ENCODE assay signal across 8 cellular contexts in genomic region chr11:108664241-108664640, GRCh38. TPM values are rescaled to one million over a fixed set of nuclear protein-coding genes. Genes with fewer than 3 reads are reported as not detected.
DNase-seq lines count a peak whose midpoint lies in the region; ATAC-seq, FAIRE-seq and TF ChIP-seq lines count a peak whose summit lies in the region.

No MANE protein-coding gene starts in this region.

- in situ Hi-C loops in K562 (cut with MboI), result no loop called here

- no peak overlapping the region for H3K23ac ChIP-seq in mesenchymal stem cell (ENCODE audit: low read length in 2 of 2)

- H3K27me3 Mint-ChIP-seq in activated T-cell treated with anti-CD3 and anti-CD28 coated beads, Interleukin-2, amount 50 U/mL, for 72 hours (ENCODE audit: low read depth), result no peaks in the 10 kb centered on the region
- no peaks in the 10 kb centered on the region for H3K27me3 Mint-ChIP-seq in type B pancreatic cell

- WGBS in K562 (ENCODE audit: insufficient coverage, low coverage, missing lambda C conversion rate), result 70% methylated on average over 9 of the region's 9 CpGs
- 89% methylated on average over 9 of the region's 9 CpGs for WGBS in mesenchymal stem cell

- H3K4me1 ChIP-seq in K562 (replicated peaks in 1 of 2; ENCODE audit: control insufficient read depth in 2 of 2, insufficient read depth in 2 of 2, low read length in 2 of 2) (peaks cover 10 to 17% of the 10 kb centered on the region in 2 experiments; a peak in 4 of 5 replicates), mesenchymal stem cell (ENCODE audit: control insufficient read depth, insufficient read depth, low read depth, low read length) (peaks cover 5% of the 10 kb centered on the region)

- H3K4ac ChIP-seq in mesenchymal stem cell (ENCODE audit: low read depth in 1 of 2, low read length in 2 of 2), result no peak overlapping the region

- H3K27ac Mint-ChIP-seq in activated T-cell treated with anti-CD3 and anti-CD28 coated beads, Interleukin-2, amount 50 U/mL, for 72 hours, result peak overlapping the region; percentile 98
- H3K27ac Mint-ChIP-seq in type B pancreatic cell, result peak overlapping the region; percentile 97

- H3K4me3 ChIP-seq in K562, result peak overlapping the region; percentile 84; the same call in 1 of the 2 replicates
- peak overlapping the region in 1 of 2 experiments; percentile 91 for H3K4me3 ChIP-seq in mesenchymal stem cell (ENCODE audit: insufficient read depth in 1 of 2, low read depth in 1 of 2, low read length in 2 of 2)

- H3K79me2 ChIP-seq in K562 (ENCODE audit: control insufficient read depth, insufficient read depth, low read length), result peaks cover 46% of the 10 kb centered on the region

- intact Hi-C loops in K562 (cut with micrococcal nuclease), result loop anchor here (2.0 kb wide), 1 partner anchor 665 kb away; no protein-coding TSS in a partner anchor

- peaks cover 5 to 7% of the 10 kb centered on the region in 2 donors for H3K36me3 Mint-ChIP-seq in activated T-cell treated with anti-CD3 and anti-CD28 coated beads, Interleukin-2, amount 50 U/mL, for 72 hours (ENCODE audit: insufficient read depth in 2 of 2)
- H3K36me3 Mint-ChIP-seq in type B pancreatic cell, result peaks cover 11% of the 10 kb centered on the region

- H3K79me1 ChIP-seq in mesenchymal stem cell (replicated peaks; ENCODE audit: low read length, poor library complexity, severe bottlenecking), result peaks cover 12% of the 10 kb centered on the region

- no peak overlapping the region for H2AK5ac ChIP-seq in mesenchymal stem cell (ENCODE audit: low read length, severe bottlenecking)

- peak overlapping the region; percentile 100 for H3K4me3 Mint-ChIP-seq in activated T-cell treated with anti-CD3 and anti-CD28 coated beads, Interleukin-2, amount 50 U/mL, for 72 hours
- peak overlapping the region; percentile 100 for H3K4me3 Mint-ChIP-seq in type B pancreatic cell

- no peak for TF ChIP-seq EP300 in K562 (IDR thresholded peaks at IDR 0.05; ENCODE audit: low read length)

- no peak overlapping the region for H2BK120ac ChIP-seq in mesenchymal stem cell (ENCODE audit: low read depth, low read length)

- peak overlapping the region; percentile 79 for H3K27ac ChIP-seq in K562 (ENCODE audit: extremely low read depth, low read depth, low read length)
- no peak overlapping the region for H3K27ac ChIP-seq in mesenchymal stem cell (ENCODE audit: low read length, poor library complexity, severe bottlenecking)

- no peak for ATAC-seq in activated T-cell treated with anti-CD3 and anti-CD28 coated beads, Interleukin-2, amount 50 U/mL, for 72 hours (replicated peaks in 1 of 2)
- ATAC-seq in K562, result no peak

- no peak overlapping the region for H2BK15ac ChIP-seq in mesenchymal stem cell (ENCODE audit: low read depth, poor library complexity, severe bottlenecking)

- TF ChIP-seq CTCF in K562 (IDR thresholded peaks at IDR 0.05 in 2 of 3, conservative IDR thresholded peaks at IDR 0.05 in 1 of 3; ENCODE audit: insufficient read depth in 2 of 3, low read depth in 1 of 3, low read length in 3 of 3), result no peak
- no peak for TF ChIP-seq CTCF in type B pancreatic cell (conservative IDR thresholded peaks at IDR 0.05)

- no peak overlapping the region for H2BK5ac ChIP-seq in mesenchymal stem cell (ENCODE audit: low read depth, low read length, poor library complexity, severe bottlenecking)

- CTCF ChIA-PET in K562 (lab: Yijun Ruan, JAX; ENCODE audit: low intra/inter-chr PET ratio), result no interaction called here

- peak overlapping the region; percentile 68 to 73 for H3K18ac ChIP-seq in mesenchymal stem cell (ENCODE audit: low read depth in 1 of 2, low read length in 2 of 2)

- H3K9ac ChIP-seq in K562 (ENCODE audit: insufficient read depth in 1 of 2, low read depth in 2 of 2, low read length in 2 of 2), result peak overlapping the region in 1 of 2 experiments; percentile 70; a peak in 2 of 4 replicates
- peak overlapping the region; percentile 83 for H3K9ac ChIP-seq in mesenchymal stem cell (ENCODE audit: low read length)

- H3K14ac ChIP-seq in mesenchymal stem cell (ENCODE audit: low read length in 2 of 2), result no peak overlapping the region

- no peak overlapping the region for H4K91ac ChIP-seq in mesenchymal stem cell (ENCODE audit: low read length)

- H3K36me3 ChIP-seq in K562 (ENCODE audit: control insufficient read depth, insufficient read depth, low read length) (peaks cover 27% of the 10 kb centered on the region), mesenchymal stem cell (ENCODE audit: control insufficient read depth in 1 of 2, insufficient read depth in 2 of 2, low read depth in 1 of 2, low read length in 2 of 2) (peaks cover 0 to 9% of the 10 kb centered on the region in 2 experiments)

- BruUV-seq in K562 (replicated peaks; lab: Mats Ljungman, UMichigan), result no TSS peak

- no peaks in the 10 kb centered on the region for H3K9me3 ChIP-seq in K562 (replicated peaks; ENCODE audit: control insufficient read depth, insufficient read depth, low read depth, low read length)
- H3K9me3 ChIP-seq in mesenchymal stem cell (ENCODE audit: control insufficient read depth, low read length), result no peaks in the 10 kb centered on the region

- H2AFZ ChIP-seq in K562 (ENCODE audit: low read depth, low read length), result peak overlapping the region; percentile 100
- no peak overlapping the region for H2AFZ ChIP-seq in mesenchymal stem cell (ENCODE audit: low read depth, low read length)

- no peak for FAIRE-seq in K562 (lab: Jason Lieb, UNC)

- H2BK12ac ChIP-seq in mesenchymal stem cell (ENCODE audit: low read length in 2 of 2), result no peak overlapping the region

- no peaks in the 10 kb centered on the region for H3K9me1 ChIP-seq in K562 (ENCODE audit: control insufficient read depth, insufficient read depth, low read length)

- peak overlapping the region; percentile 39 for H4K8ac ChIP-seq in mesenchymal stem cell (ENCODE audit: low read length)

- no peak for TF ChIP-seq POLR2A in K562 (conservative IDR thresholded peaks at IDR 0.05)

- POLR2A ChIA-PET in K562 (lab: Yijun Ruan, JAX), result interaction anchor here (0.8 to 1.3 kb wide), 4 partner anchors 10 to 1277 kb away, joined by 3 to 6 read pairs (median 4); no protein-coding TSS in a partner anchor

- H3K4me1 Mint-ChIP-seq in activated T-cell treated with anti-CD3 and anti-CD28 coated beads, Interleukin-2, amount 50 U/mL, for 72 hours (ENCODE audit: low read depth), result peaks cover 43% of the 10 kb centered on the region
- H3K4me1 Mint-ChIP-seq in type B pancreatic cell (ENCODE audit: unreplicated experiment), result peaks cover 32% of the 10 kb centered on the region

- DNase-seq in activated T-cell treated with anti-CD3 and anti-CD28 coated beads, Interleukin-2, amount 50 U/mL, for 72 hours, result no peak
- DNase-seq in activated T-cell treated with anti-CD3 and anti-CD28 coated beads, Interleukin-2, amount 50 U/mL, for 1 hour, result no peak
- DNase-seq in K562 (ENCODE audit: extremely low read depth in 1 of 4, low spot score in 3 of 4) (no peak), mesenchymal stem cell (no peak), type B pancreatic cell (ENCODE audit: extremely low spot score, unreplicated experiment) (no peak), iPS-NIHi7 (ENCODE audit: extremely low spot score) (no peak), CD1c-positive myeloid dendritic cell (ENCODE audit: extremely low spot score) (no peak)
- no peak for DNase-seq in stimulated activated naive CD4-positive, alpha-beta T cell (lab: John Stamatoyannopoulos, UW)

- H3K9me3 Mint-ChIP-seq in activated T-cell treated with anti-CD3 and anti-CD28 coated beads, Interleukin-2, amount 50 U/mL, for 72 hours, result peaks cover 0 to under 1% of the 10 kb centered on the region in 2 donors
- no peaks in the 10 kb centered on the region for H3K9me3 Mint-ChIP-seq in type B pancreatic cell

- no peak for TF ChIP-seq RAD21 in K562 (CRISPR knock-in tag; conservative IDR thresholded peaks at IDR 0.05 in 1 of 2, IDR thresholded peaks at IDR 0.05 in 1 of 2)

- no peaks in the 10 kb centered on the region for H4K20me1 ChIP-seq in K562 (replicated peaks; ENCODE audit: control insufficient read depth, insufficient read depth, low read length)

- H3K4me2 ChIP-seq in K562 (ENCODE audit: insufficient read depth, low read length) (peak overlapping the region; percentile 82), mesenchymal stem cell (ENCODE audit: low read length, poor library complexity, severe bottlenecking) (peak overlapping the region; percentile 65)

- H3K27me3 ChIP-seq in K562 (ENCODE audit: control insufficient read depth in 2 of 2, insufficient read depth in 2 of 2, low read length in 2 of 2) (no peaks in the 10 kb centered on the region), mesenchymal stem cell (ENCODE audit: control insufficient read depth in 1 of 2, insufficient read depth in 1 of 2, low read length in 2 of 2) (no peaks in the 10 kb centered on the region)

RNA-seq across cellular contexts. Expression of gene DDX10, which starts 0.6 kb away (rescaled TPM):
- 10 to 100 TPM; 24.9 to 32.7 TPM for total RNA-seq in activated T-cell treated with anti-CD3 and anti-CD28 coated beads, Interleukin-2, amount 50 U/mL, for 72 hours
- total RNA-seq in K562 (2011; cell fraction: chromatin; rRNA removed; ENCODE audit: low replicate concordance), result 29.3 and 73.7 TPM in 2 replicates
- 23.7 and 24.2 TPM in 2 replicates for total RNA-seq in K562 (2011; cell fraction: nucleolus; rRNA removed)
- total RNA-seq in K562 (2011; cell fraction: nucleoplasm; rRNA removed), result 33.8 and 41.2 TPM in 2 replicates
- total RNA-seq in K562 (2014; rRNA removed) (48.3 and 50.0 TPM in 2 replicates), K562 (2014; rRNA removed; fragmentation: Illumina TruSeq; extraction: Trizol) (77.2 and 83.6 TPM in 2 replicates), K562 (2015; rRNA removed; fragmentation: Illumina TruSeq; extraction: Trizol) (69.1 and 72.5 TPM in 2 replicates), K562 (2021) (64.6 and 66.6 TPM in 2 replicates), type B pancreatic cell (ENCODE audit: low replicate concordance) (26.3 and 34.7 TPM in 2 replicates)
- polyA plus RNA-seq in K562 (2011; rRNA removed) (41.7 and 50.7 TPM in 2 replicates), K562 (2014; fragmentation: Illumina TruSeq; extraction: Trizol) (61.0 and 94.6 TPM in 2 replicates), K562 (2014; fragmentation: Nextera tagmentation; extraction: Ambion mirVana) (10 to 100 TPM; 33.9 to 40.8 TPM), K562 (2014; rRNA removed) (42.1 and 45.9 TPM in 2 replicates)
- polyA plus RNA-seq in K562 (2011; cell fraction: cytosol; rRNA removed), result 30.1 and 51.2 TPM in 2 replicates
- polyA plus RNA-seq in K562 (2011; cell fraction: nucleus; rRNA removed), result 29.6 and 31.2 TPM in 2 replicates
- polyA plus RNA-seq in K562 (2012), result 17.6 and 41.4 TPM in 2 replicates
- 105 and 107 TPM in 2 replicates for polyA minus RNA-seq in K562 (2011; rRNA and poly(A)+ RNA removed)
- polyA minus RNA-seq in K562 (2011; cell fraction: cytosol; rRNA and poly(A)+ RNA removed), result 33.5 and 34.0 TPM in 2 replicates
- polyA minus RNA-seq in K562 (2011; cell fraction: nucleus; rRNA and poly(A)+ RNA removed), result 47.0 and 54.5 TPM in 2 replicates
- polyA plus RNA-seq in mesenchymal stem cell (2013, experiment 1 of 2), result 66.7 TPM
- polyA plus RNA-seq in mesenchymal stem cell (2013, experiment 2 of 2), result 66.3 TPM
